ENCODE assay signal across 8 cellular contexts in the genomic region with DNA sequence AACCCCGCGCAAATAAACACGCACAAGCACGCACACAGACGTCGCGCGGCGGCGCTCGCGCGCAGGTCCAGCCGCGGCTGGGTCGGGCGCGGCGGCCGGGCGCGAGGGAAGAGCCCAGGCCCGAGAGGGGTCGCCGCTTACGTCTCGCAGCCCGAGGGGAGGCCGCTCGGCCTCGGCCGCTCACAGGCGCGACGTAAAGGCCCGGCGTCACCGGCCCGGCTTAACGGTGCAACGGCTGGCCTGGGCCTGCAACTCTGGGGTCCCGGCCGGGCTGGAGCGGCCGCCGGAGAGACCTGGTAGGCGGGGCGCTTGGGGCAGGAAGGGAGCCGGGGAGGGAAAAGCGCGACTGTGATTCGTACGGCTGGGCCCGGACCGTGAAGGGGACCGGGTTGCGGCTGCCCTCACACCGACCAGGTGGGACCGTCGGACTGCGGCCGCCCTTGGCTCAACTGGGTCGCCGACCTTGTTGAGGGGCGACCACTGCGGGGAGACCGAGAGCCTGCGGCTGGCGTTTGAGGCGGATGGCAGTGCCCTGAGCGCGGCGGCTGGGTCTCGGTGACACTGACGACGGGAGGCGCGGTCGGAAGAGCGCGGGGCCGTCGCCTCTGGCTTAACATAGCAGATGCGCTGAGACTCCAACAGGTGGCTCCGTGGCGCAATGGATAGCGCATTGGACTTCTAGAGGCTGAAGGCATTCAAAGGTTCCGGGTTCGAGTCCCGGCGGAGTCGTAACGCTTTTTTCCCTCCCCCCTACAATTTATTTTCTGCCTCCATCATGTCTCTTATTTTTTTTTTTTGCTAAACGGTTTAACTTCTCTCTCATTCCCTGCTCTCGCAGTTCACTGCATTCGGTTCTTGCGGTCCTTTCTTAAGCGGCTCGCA. TPM values are rescaled to one million over a fixed set of nuclear protein-coding genes. Genes with fewer than 3 reads are reported as not detected.
A peak's percentile ranks its signal among the peaks of the same experiment; 100 is the strongest.
DNase-seq lines count a peak whose midpoint lies in the region; ATAC-seq, FAIRE-seq and TF ChIP-seq lines count a peak whose summit lies in the region.

No MANE protein-coding gene starts in this region.

- peak; percentile 26; the same call in 1 of the 2 replicates for TF ChIP-seq POLR2A in H54 (IDR thresholded peaks at IDR 0.05; ENCODE audit: low read depth, low read length)

- H3K9me3 Mint-ChIP-seq in nephron: peaks cover 6% of the 10 kb centered on the region

- peaks cover 12% of the 10 kb centered on the region for H3K4me1 Mint-ChIP-seq in nephron

- peaks cover 7% of the 10 kb centered on the region for H3K27me3 Mint-ChIP-seq in nephron (ENCODE audit: low read depth)

- peak; percentile 88 for DNase-seq in EL
- peak; percentile 53 for DNase-seq in H54 (ENCODE audit: insufficient read length, low spot score)
- DNase-seq in LNCaP clone FGC (ENCODE audit: low read depth): peak; percentile 75
- peak; percentile 86 for DNase-seq in RPMI7951 (ENCODE audit: low read depth)
- peak; percentile 83 for DNase-seq in activated T-helper 9 cell treated with anti-CD3 and anti-CD28 coated beads, Interleukin-2, amount 50 U/mL, for 16 hours (ENCODE audit: low read depth)
- peak; percentile 89 for DNase-seq in fibroblast of the aortic adventitia (ENCODE audit: low read depth)
- DNase-seq in stimulated activated naive CD8-positive, alpha-beta T cell treated with anti-CD3 and anti-CD28 coated beads, Interleukin-15, Interleukin-2, amounts not matched to agents 100 U/mL and 50 U/mL, for 24 hours: peak; percentile 85

- TF ChIP-seq CTCF in LNCaP clone FGC (IDR thresholded peaks at IDR 0.05; ENCODE audit: control insufficient read depth, extremely low read depth, insufficient read depth): peak; percentile 6; the same call in 1 of the 2 replicates
- no peak for TF ChIP-seq CTCF in fibroblast of the aortic adventitia (IDR thresholded peaks at IDR 0.05; ENCODE audit: insufficient read depth, low read length)
- TF ChIP-seq CTCF in nephron (IDR thresholded peaks at IDR 0.05; ENCODE audit: unreplicated experiment in 3 of 3): peak in 1 of 3 experiments; percentile 10

- H3K4me3 ChIP-seq in LNCaP clone FGC (ENCODE audit: low read depth, low read length): peak overlapping the region; percentile 65
- H3K4me3 ChIP-seq in fibroblast of the aortic adventitia (ENCODE audit: low read depth, low read length): peak overlapping the region; percentile 77

- ATAC-seq in stimulated activated naive CD8-positive, alpha-beta T cell treated with anti-CD3 and anti-CD28 coated beads, Interleukin-15, Interleukin-2, amounts not matched to agents 100 U/mL and 50 U/mL, for 24 hours: peak; percentile 77

- peak overlapping the region; percentile 90 to 97 (median 94) for H3K4me3 Mint-ChIP-seq in nephron

- peaks cover 5% of the 10 kb centered on the region for H3K36me3 Mint-ChIP-seq in nephron (ENCODE audit: low read depth)

- FAIRE-seq in H54 (lab: Jason Lieb, UNC): no peak

- peak overlapping the region; percentile 92 to 98 (median 96) for H3K27ac Mint-ChIP-seq in nephron

RNA-seq across cellular contexts. Expression of a gene that starts 31.8 kb away (rescaled TPM):
- total RNA-seq in RPMI7951 (2014; rRNA removed; shearing (Covaris generic)): 29.4 and 53.9 TPM in 2 replicates
- 39.0 and 40.2 TPM in 2 replicates for total RNA-seq in fibroblast of the aortic adventitia (ENCODE audit: low replicate concordance)

Comparison
In these comparisons a context has a peak if more than half of its experiments do, and no peak if none do; other contexts are left out.
1. Peak in every context shown above with its lines: DNase-seq, ATAC-seq and H3K4me3 ChIP-seq.